Comparison of ENCODE assay signal across 24 cellular contexts in genomic region chr4:85250852-85251251, GRCh38.
DNase-seq lines count a peak whose midpoint lies in the region; ATAC-seq, FAIRE-seq and TF ChIP-seq lines count a peak whose summit lies in the region.
"Had no signal": no experiment of that assay in that cellular context is flagged by ENCODE, and none has a peak within 500 bp of the region (broad histone marks: within the 10 kb centered on the region; RNA-seq: fewer than 3 reads in every experiment).

No MANE protein-coding gene starts in this region.

- H3K56ac ChIP-seq in IMR-90 (ENCODE audit: extremely low read depth, insufficient read depth, low read length) = no peak overlapping the region

- no peaks in the 10 kb centered on the region for H3K27me3 ChIP-seq in IMR-90 (ENCODE audit: control insufficient read depth, insufficient read depth, low read length)
- H3K27me3 ChIP-seq in K562 (ENCODE audit: control insufficient read depth in 2 of 2, insufficient read depth in 2 of 2, low read length in 2 of 2) = no peaks in the 10 kb centered on the region
- no peaks in the 10 kb centered on the region for H3K27me3 ChIP-seq in neural cell (ENCODE audit: insufficient read depth, low read depth, low read length)
- H3K27me3 ChIP-seq: BE2C, BLaER1 had no signal

- H3K79me2 ChIP-seq in K562 (ENCODE audit: control insufficient read depth, insufficient read depth, low read length) (no peaks in the 10 kb centered on the region), neural cell (replicated peaks; ENCODE audit: insufficient read depth, low read length) (no peaks in the 10 kb centered on the region)

- no peak overlapping the region for H2AFZ ChIP-seq in IMR-90 (replicated peaks; ENCODE audit: low read length, poor library complexity)
- no peak overlapping the region for H2AFZ ChIP-seq in K562 (ENCODE audit: low read depth, low read length)
- no peak overlapping the region for H2AFZ ChIP-seq in neural cell (ENCODE audit: low read depth, low read length)

- no peak for TF ChIP-seq CTCF in A549 (IDR thresholded peaks at IDR 0.05)
- TF ChIP-seq CTCF in IMR-90 (conservative IDR thresholded peaks at IDR 0.05; ENCODE audit: low read depth, low read length) = no peak
- no peak for TF ChIP-seq CTCF in K562 (IDR thresholded peaks at IDR 0.05 in 2 of 3, conservative IDR thresholded peaks at IDR 0.05 in 1 of 3; ENCODE audit: insufficient read depth in 2 of 3, low read depth in 1 of 3, low read length in 3 of 3)
- TF ChIP-seq CTCF in neural cell (IDR thresholded peaks at IDR 0.05; ENCODE audit: poor library complexity, severe bottlenecking) = no peak

- no peak overlapping the region for H4K5ac ChIP-seq in IMR-90 (ENCODE audit: low read depth, low read length)

- H3K18ac ChIP-seq in IMR-90 (ENCODE audit: low read depth, low read length) = no peak overlapping the region

- H2BK20ac ChIP-seq in IMR-90 (ENCODE audit: low read depth, low read length) = no peak overlapping the region

- no peak overlapping the region for H2AK5ac ChIP-seq in IMR-90 (ENCODE audit: low read depth, low read length)

- H3K9me2 ChIP-seq in neural cell (ENCODE audit: insufficient read depth, low read length) = no peaks in the 10 kb centered on the region

- no peak overlapping the region for H4K8ac ChIP-seq in IMR-90 (ENCODE audit: low read depth in 2 of 2, low read length in 2 of 2)

- H3F3A ChIP-seq in neural cell (ENCODE audit: insufficient read depth, low read length, poor library complexity, severe bottlenecking) = no peaks in the 10 kb centered on the region

- H3K9me3 ChIP-seq in A549 (peaks cover 4% of the 10 kb centered on the region; the same call in 1 of the 3 replicates), IMR-90 (ENCODE audit: control insufficient read depth, insufficient read depth, low read length) (no peaks in the 10 kb centered on the region), K562 (replicated peaks; ENCODE audit: control insufficient read depth, insufficient read depth, low read depth, low read length) (no peaks in the 10 kb centered on the region), neural cell (ENCODE audit: low read length) (no peaks in the 10 kb centered on the region)
- H3K9me3 ChIP-seq: BE2C had no signal

- H3K9ac ChIP-seq in IMR-90 (ENCODE audit: low read depth, low read length) = no peak overlapping the region
- H3K9ac ChIP-seq in K562 (ENCODE audit: insufficient read depth in 1 of 2, low read depth in 2 of 2, low read length in 2 of 2) = no peak overlapping the region
- no peak overlapping the region for H3K9ac ChIP-seq in neural cell (ENCODE audit: low read length)
- H3K9ac ChIP-seq: BLaER1 had no signal

- DNase-seq in A549 (ENCODE audit: low read depth in 1 of 2, low spot score in 1 of 2) (no peak), IMR-90 (no peak), K562 (ENCODE audit: extremely low read depth in 1 of 4, low spot score in 3 of 4) (no peak), 8988T (no peak), RKO (ENCODE audit: low spot score) (no peak)
- DNase-seq: ACHN; BE2C; C1 segment of cervical spinal cord; CD4-positive, CD25-positive, alpha-beta regulatory T cell; CD8-positive, alpha-beta memory T cell; COR-L47; DMS 273 treated with DMSO at 0.1 percent for 48 hours; DMS153; DMS53; DMS79; DND-41; EL; GDM1 had no signal

- H3K14ac ChIP-seq in IMR-90 (replicated peaks; ENCODE audit: low read depth, low read length) = no peak overlapping the region

- WGBS in A549 (ENCODE audit: missing lambda C conversion rate) = 53% methylated on average over 4 of the region's 4 CpGs
- no CpG with 5 or more reads among the region's 4 CpGs for WGBS in IMR-90 (ENCODE audit: extremely low coverage in 2 of 2, insufficient read length in 1 of 2), 2 experiments
- WGBS in K562 (ENCODE audit: insufficient coverage, low coverage, missing lambda C conversion rate) = 0% methylated on average over 4 of the region's 4 CpGs

- TF ChIP-seq POLR2A in A549 (IDR thresholded peaks at IDR 0.05; ENCODE audit: low read length) (no peak), IMR-90 (IDR thresholded peaks at IDR 0.05; ENCODE audit: low read depth, low read length) (no peak), K562 (conservative IDR thresholded peaks at IDR 0.05) (no peak)

- no peaks in the 10 kb centered on the region for H4K20me1 ChIP-seq in IMR-90 (ENCODE audit: insufficient read depth, low read length)
- H4K20me1 ChIP-seq in K562 (replicated peaks; ENCODE audit: control insufficient read depth, insufficient read depth, low read length) = no peaks in the 10 kb centered on the region
- no peaks in the 10 kb centered on the region for H4K20me1 ChIP-seq in neural cell (ENCODE audit: insufficient read depth)
- H4K20me1 ChIP-seq: BLaER1 had no signal

- no peak overlapping the region for H3K4ac ChIP-seq in IMR-90 (ENCODE audit: low read depth, low read length)

- no peak overlapping the region for H4K91ac ChIP-seq in IMR-90 (ENCODE audit: insufficient read depth, low read depth, low read length)

- no peaks in the 10 kb centered on the region for H3K9me1 ChIP-seq in IMR-90 (ENCODE audit: insufficient read depth, low read length)
- no peaks in the 10 kb centered on the region for H3K9me1 ChIP-seq in K562 (ENCODE audit: control insufficient read depth, insufficient read depth, low read length)

- no peak overlapping the region for H2BK120ac ChIP-seq in IMR-90 (ENCODE audit: low read depth, low read length)

- H3K23ac ChIP-seq in IMR-90 (ENCODE audit: low read depth, low read length) = no peak overlapping the region

- POLR2A ChIA-PET in A549 (lab: Yijun Ruan, JAX) = no interaction called here
- POLR2A ChIA-PET in IMR-90 (lab: Charles Lee; ENCODE audit: unreplicated experiment) = no interaction called here
- POLR2A ChIA-PET in K562 (lab: Yijun Ruan, JAX) = no interaction called here

- no peak overlapping the region for H2BK15ac ChIP-seq in IMR-90 (ENCODE audit: low read depth, low read length)

- intact Hi-C loops in IMR-90 (cut with micrococcal nuclease) = no loop called here
- intact Hi-C loops in K562 (cut with micrococcal nuclease) = no loop called here

- H3K27ac ChIP-seq in A549 (no peak overlapping the region), IMR-90 (ENCODE audit: insufficient read depth, low read length) (no peak overlapping the region), K562 (ENCODE audit: extremely low read depth, low read depth, low read length) (no peak overlapping the region), neural cell (ENCODE audit: low read length) (peak overlapping the region; percentile 68)
- H3K27ac ChIP-seq: BLaER1 had no signal

- CTCF ChIA-PET in A549 (lab: Yijun Ruan, JAX) = no interaction called here
- CTCF ChIA-PET in IMR-90 (lab: Yijun Ruan, JAX) = no interaction called here
- CTCF ChIA-PET in K562 (lab: Yijun Ruan, JAX; ENCODE audit: low intra/inter-chr PET ratio) = no interaction called here

- in situ Hi-C loops in IMR-90 (cut with MboI; ENCODE audit: low sequenced_read_pairs) (no loop called here), K562 (cut with MboI) (no loop called here)

- dilution Hi-C loops in IMR-90 (cut with HindIII; ENCODE audit: low sequenced_read_pairs, unreplicated experiment) = no loop called here

- no peaks in the 10 kb centered on the region for H3K79me1 ChIP-seq in IMR-90 (ENCODE audit: low read depth in 1 of 2, low read length in 2 of 2)

- no peaks in the 10 kb centered on the region for H3K4me1 ChIP-seq in A549
- H3K4me1 ChIP-seq in IMR-90 (ENCODE audit: control insufficient read depth, insufficient read depth, low read length) = no peaks in the 10 kb centered on the region
- H3K4me1 ChIP-seq in K562 (replicated peaks in 1 of 2; ENCODE audit: control insufficient read depth in 2 of 2, insufficient read depth in 2 of 2, low read length in 2 of 2) = no peaks in the 10 kb centered on the region
- H3K4me1 ChIP-seq: BE2C, BLaER1 had no signal

- ATAC-seq in A549 (no peak), IMR-90 (ENCODE audit: low read depth) (no peak), K562 (no peak), GM21515 (IDR thresholded peaks at IDR 0.05; ENCODE audit: unreplicated experiment) (no peak)
- ATAC-seq: GM12878 had no signal

- H3K4me3 ChIP-seq in A549 (no peak overlapping the region), IMR-90 (ENCODE audit: insufficient read depth, low read depth, low read length) (no peak overlapping the region), K562 (no peak overlapping the region), neural cell (ENCODE audit: low read length) (peak overlapping the region; percentile 14)
- H3K4me3 ChIP-seq: BLaER1, GM12878 had no signal

- no peak overlapping the region for H2BK5ac ChIP-seq in IMR-90 (ENCODE audit: low read depth, low read length, poor library complexity, severe bottlenecking)

- BruUV-seq in IMR-90 (replicated peaks; lab: Mats Ljungman, UMichigan) (no TSS peak), K562 (replicated peaks; lab: Mats Ljungman, UMichigan) (no TSS peak)

- no peak for TF ChIP-seq EP300 in A549 (IDR thresholded peaks at IDR 0.05)
- no peak for TF ChIP-seq EP300 in K562 (IDR thresholded peaks at IDR 0.05; ENCODE audit: low read length)
- no peak for TF ChIP-seq EP300 in neural cell (conservative IDR thresholded peaks at IDR 0.05; ENCODE audit: poor library complexity, severe bottlenecking)

- no peaks in the 10 kb centered on the region for H3K36me3 ChIP-seq in IMR-90 (ENCODE audit: control insufficient read depth, insufficient read depth, low read length)
- H3K36me3 ChIP-seq in K562 (ENCODE audit: control insufficient read depth, insufficient read depth, low read length) = no peaks in the 10 kb centered on the region
- no peaks in the 10 kb centered on the region for H3K36me3 ChIP-seq in neural cell (ENCODE audit: insufficient read depth, low read length)
- H3K36me3 ChIP-seq: BE2C, BLaER1 had no signal

- FAIRE-seq in A549 (lab: Jason Lieb, UNC) = no peak
- no peak for FAIRE-seq in K562 (lab: Jason Lieb, UNC)
- FAIRE-seq: GM12878, GM12892, GM18507 had no signal

- no peak overlapping the region for H2AK9ac ChIP-seq in IMR-90 (replicated peaks; ENCODE audit: low read depth, low read length, poor library complexity)

- H3K4me2 ChIP-seq in A549 = no peak overlapping the region
- no peak overlapping the region for H3K4me2 ChIP-seq in IMR-90 (ENCODE audit: low read depth, low read length)
- H3K4me2 ChIP-seq in K562 (ENCODE audit: insufficient read depth, low read length) = no peak overlapping the region
- H3K4me2 ChIP-seq in neural cell (ENCODE audit: low read length) = no peak overlapping the region
- H3K4me2 ChIP-seq: BLaER1 had no signal

- no peak for TF ChIP-seq RAD21 in A549 (conservative IDR thresholded peaks at IDR 0.05 in 1 of 2, IDR thresholded peaks at IDR 0.05 in 1 of 2)
- no peak for TF ChIP-seq RAD21 in IMR-90 (IDR thresholded peaks at IDR 0.05; ENCODE audit: low read length)
- TF ChIP-seq RAD21 in K562 (CRISPR knock-in tag; conservative IDR thresholded peaks at IDR 0.05 in 1 of 2, IDR thresholded peaks at IDR 0.05 in 1 of 2) = no peak
- no peak for TF ChIP-seq RAD21 in neural cell (conservative IDR thresholded peaks at IDR 0.05)

TF ChIP-seq in A549, 52 proteins besides CTCF, POLR2A, EP300 and RAD21 (continues in another document):
- TF ChIP-seq HOXB5 (CRISPR knock-in tag; IDR thresholded peaks at IDR 0.05) = no peak

TF ChIP-seq in K562, 482 proteins besides CTCF, POLR2A, EP300 and RAD21 (continues in another document):
- TF ChIP-seq C11orf30 (IDR thresholded peaks at IDR 0.05; ENCODE audit: low read depth) (peak; percentile 33; the same call in 1 of the 2 replicates), ZNF316 (IDR thresholded peaks at IDR 0.05) (peak; percentile 83)

TF ChIP-seq in neural cell, 6 proteins besides CTCF, POLR2A, EP300 and RAD21 (continues in another document):
- no peak for TF ChIP-seq EZH2 (IDR thresholded peaks at IDR 0.05; ENCODE audit: borderline replicate concordance, insufficient read depth, low read length, poor library complexity, severe bottlenecking)
- TF ChIP-seq POLR2AphosphoS5 (IDR thresholded peaks at IDR 0.05) = no peak

Comparison
In these comparisons a context has a peak if more than half of its experiments do, and no peak if none do; other contexts are left out.
1. Of the 35 proteins assayed by ChIP-seq in both K562 and A549: peak only in K562: none; only in A549: MAFK; in both: none; in neither: 34.